In genomic region chr2:234422895-234423505, GRCh38 we compare ENCODE assay signal across 9 cellular contexts.
DNase-seq lines count a peak whose midpoint lies in the region; TF ChIP-seq lines count a peak whose summit lies in the region.
"Had no signal": no experiment of that assay in that cellular context is flagged by ENCODE, and none has a peak within 500 bp of the region (broad histone marks: within the 10 kb centered on the region; RNA-seq: fewer than 3 reads in every experiment).

No MANE protein-coding gene starts in this region.

- H3K4me1 ChIP-seq in Karpas-422 (ENCODE audit: low read length) (0 out of 2 replicates have a peak, but pooled peaks cover 2% of the 10 kb centered on the region), H9 (ENCODE audit: insufficient read depth, low read length) (no peaks in the 10 kb centered on the region), HAP-1 (peaks cover 13% of the 10 kb centered on the region)
- peaks cover 79% of the 10 kb centered on the region for H3K4me1 ChIP-seq in effector memory CD4-positive, alpha-beta T cell (ENCODE audit: control insufficient read depth, insufficient read depth, low read length, poor library complexity, severe bottlenecking)

- no peaks in the 10 kb centered on the region for H3K79me2 ChIP-seq in Karpas-422 (ENCODE audit: low read length)
- no peaks in the 10 kb centered on the region for H3K79me2 ChIP-seq in H9 (ENCODE audit: insufficient read depth, low read length)

- no peak overlapping the region for H4K8ac ChIP-seq in H9 (replicated peaks; ENCODE audit: insufficient read length, low read depth, low read length)

- H2BK120ac ChIP-seq in H9 (ENCODE audit: low read depth, low read length, poor library complexity, severe bottlenecking): no peak overlapping the region

- peaks cover 7% of the 10 kb centered on the region for H3K9me3 Mint-ChIP-seq in activated CD4-positive, alpha-beta memory T cell treated with anti-CD3 and anti-CD28 coated beads, Interleukin-2, amount 10 ng/mL, durations not matched to agents 7 days and 5 days
- H3K9me3 Mint-ChIP-seq in H9: peaks cover 4% of the 10 kb centered on the region in 2 experiments; a peak in 3 of 5 replicates
- H3K9me3 Mint-ChIP-seq in endothelial cell (ENCODE audit: unreplicated experiment): no peaks in the 10 kb centered on the region

- no peak overlapping the region for H3K27ac ChIP-seq in Karpas-422 (ENCODE audit: low read length)
- H3K27ac ChIP-seq in effector memory CD4-positive, alpha-beta T cell (ENCODE audit: insufficient read depth, low read length, poor library complexity, severe bottlenecking): peak overlapping the region; percentile 91
- H3K27ac ChIP-seq in H9 (ENCODE audit: insufficient read length, low read depth, low read length): no peak overlapping the region

- no peak overlapping the region for H3K18ac ChIP-seq in H9 (ENCODE audit: insufficient read length, low read depth, low read length)

- H3K56ac ChIP-seq in H9 (ENCODE audit: insufficient read length, low read depth, low read length): no peak overlapping the region

- H3K27ac Mint-ChIP-seq in activated CD4-positive, alpha-beta memory T cell treated with anti-CD3 and anti-CD28 coated beads, Interleukin-2, amount 10 ng/mL, durations not matched to agents 7 days and 5 days: peak overlapping the region; percentile 99
- H3K27ac Mint-ChIP-seq in H9 (no peak overlapping the region), endothelial cell (ENCODE audit: unreplicated experiment) (no peak overlapping the region)

- DNase-seq in Karpas-422: peak; percentile 21
- DNase-seq in activated CD4-positive, alpha-beta memory T cell treated with anti-CD3 and anti-CD28 coated beads, Interleukin-2, amount 10 ng/mL, durations not matched to agents 7 days and 5 days: peak; percentile 75
- peak; percentile 54 to 73 (median 61) for DNase-seq in effector memory CD4-positive, alpha-beta T cell
- peak; percentile 34 to 65 for DNase-seq in stimulated activated CD4-positive, alpha-beta T cell treated with anti-CD3 and anti-CD28 coated beads, Interleukin-4, amount 100 ng/mL, for 4 hours
- DNase-seq in iPS-NIHi11 (ENCODE audit: low spot score): no peak
- no peak for DNase-seq in H9
- DNase-seq in HAP-1 (ENCODE audit: low spot score in 2 of 2): no peak
- no peak for DNase-seq in endothelial cell (ENCODE audit: low spot score)
- DNase-seq: NCI-H2107 had no signal

- H3K36me3 Mint-ChIP-seq in activated CD4-positive, alpha-beta memory T cell treated with anti-CD3 and anti-CD28 coated beads, Interleukin-2, amount 10 ng/mL, durations not matched to agents 7 days and 5 days (ENCODE audit: low read depth): peaks cover 21% of the 10 kb centered on the region
- H3K36me3 Mint-ChIP-seq in H9 (ENCODE audit: insufficient read depth in 1 of 3, low read depth in 3 of 3): peaks cover 0 to 5% (median 0%) of the 10 kb centered on the region in 3 experiments; a peak in 3 of 7 replicates
- no peaks in the 10 kb centered on the region for H3K36me3 Mint-ChIP-seq in endothelial cell (ENCODE audit: low read depth, unreplicated experiment)

- H2AK5ac ChIP-seq in H9 (ENCODE audit: insufficient read length, low read length): no peak overlapping the region

- H3K27me3 Mint-ChIP-seq in activated CD4-positive, alpha-beta memory T cell treated with anti-CD3 and anti-CD28 coated beads, Interleukin-2, amount 10 ng/mL, durations not matched to agents 7 days and 5 days: peaks cover 1% of the 10 kb centered on the region
- H3K27me3 Mint-ChIP-seq in H9 (ENCODE audit: low read depth) (peaks cover 74% of the 10 kb centered on the region), endothelial cell (ENCODE audit: unreplicated experiment) (peaks cover 7% of the 10 kb centered on the region)

- no CpG with 5 or more reads among the region's 8 CpGs for WGBS in H9 (ENCODE audit: extremely low coverage, insufficient read length, low lambda C conversion rate)

- H3K4me1 Mint-ChIP-seq in activated CD4-positive, alpha-beta memory T cell treated with anti-CD3 and anti-CD28 coated beads, Interleukin-2, amount 10 ng/mL, durations not matched to agents 7 days and 5 days: peaks cover 78% of the 10 kb centered on the region
- H3K4me1 Mint-ChIP-seq in H9 (peaks cover 25 to 45% of the 10 kb centered on the region in 2 experiments), endothelial cell (ENCODE audit: unreplicated experiment) (peaks cover 19% of the 10 kb centered on the region)

- CTCF ChIA-PET in activated CD4-positive, alpha-beta memory T cell treated with anti-CD3 and anti-CD28 coated beads, Interleukin-2, amount 10 ng/mL, durations not matched to agents 7 days and 5 days (lab: Charles Lee): interaction anchor here (0.6 to 7.3 kb wide), 8 partner anchors 11 to 132 kb away, joined by 4 to 77 read pairs (median 6); no protein-coding TSS in a partner anchor

- POLR2A ChIA-PET in activated CD4-positive, alpha-beta memory T cell treated with anti-CD3 and anti-CD28 coated beads, Interleukin-2, amount 10 ng/mL, durations not matched to agents 7 days and 5 days (lab: Charles Lee): interaction anchor here (1.0 to 12.9 kb wide), 20 partner anchors 10 to 276 kb away, joined by 3 to 410 read pairs (median 6); partner anchors contain the start of gene ARL4C

- no peak overlapping the region for H2BK5ac ChIP-seq in H9 (ENCODE audit: insufficient read length, low read length)

- H2BK12ac ChIP-seq in H9 (ENCODE audit: insufficient read length, low read depth, low read length): no peak overlapping the region

- no peaks in the 10 kb centered on the region for H3K23me2 ChIP-seq in H9 (ENCODE audit: insufficient read length, low read depth, low read length, poor library complexity, severe bottlenecking)

- no peak overlapping the region for H3K9ac ChIP-seq in Karpas-422 (ENCODE audit: low read length)
- no peak overlapping the region for H3K9ac ChIP-seq in H9 (ENCODE audit: extremely low read depth, insufficient read length, low read length)

- H3K9me3 ChIP-seq in Karpas-422 (ENCODE audit: low read length) (no peaks in the 10 kb centered on the region), H9 (ENCODE audit: control insufficient read depth, low read depth, low read length) (no peaks in the 10 kb centered on the region), HAP-1 (no peaks in the 10 kb centered on the region)
- H3K9me3 ChIP-seq in effector memory CD4-positive, alpha-beta T cell (ENCODE audit: control insufficient read depth, low read length): no peaks in the 10 kb centered on the region

- no peak overlapping the region for H2BK20ac ChIP-seq in H9 (ENCODE audit: low read depth, low read length, poor library complexity, severe bottlenecking)

- H3K4me3 Mint-ChIP-seq in activated CD4-positive, alpha-beta memory T cell treated with anti-CD3 and anti-CD28 coated beads, Interleukin-2, amount 10 ng/mL, durations not matched to agents 7 days and 5 days: peak overlapping the region; percentile 19
- no peak overlapping the region for H3K4me3 Mint-ChIP-seq in H9
- H3K4me3 Mint-ChIP-seq in endothelial cell (ENCODE audit: unreplicated experiment): no peak overlapping the region

- H3K14ac ChIP-seq in H9 (ENCODE audit: insufficient read depth, low read length): no peak overlapping the region

- no peak overlapping the region for H3K4ac ChIP-seq in H9 (ENCODE audit: low read depth, low read length)

- H3K9me2 ChIP-seq in Karpas-422 (replicated peaks; ENCODE audit: insufficient read depth, low read length): no peaks in the 10 kb centered on the region

- no peak overlapping the region for H3K23ac ChIP-seq in H9 (ENCODE audit: insufficient read length, low read depth, low read length)

- TF ChIP-seq CTCF in H9 (conservative IDR thresholded peaks at IDR 0.05) (no peak), endothelial cell (IDR thresholded peaks at IDR 0.05; ENCODE audit: unreplicated experiment) (no peak)

- H3K79me1 ChIP-seq in H9 (ENCODE audit: insufficient read depth, low read depth, low read length, poor library complexity, severe bottlenecking): no peaks in the 10 kb centered on the region

- no peak overlapping the region for H2AFZ ChIP-seq in Karpas-422 (ENCODE audit: low read length)
- no peak overlapping the region for H2AFZ ChIP-seq in H9 (ENCODE audit: low read length)

- H3K27me3 ChIP-seq in Karpas-422 (ENCODE audit: low read length) (no peaks in the 10 kb centered on the region), H9 (ENCODE audit: insufficient read depth, low read length) (peaks cover 12% of the 10 kb centered on the region; the same call in 1 of the 2 replicates), HAP-1 (ENCODE audit: low read depth) (no peaks in the 10 kb centered on the region)
- H3K27me3 ChIP-seq in effector memory CD4-positive, alpha-beta T cell (replicated peaks; ENCODE audit: control insufficient read depth, insufficient read depth, low read length, poor library complexity, severe bottlenecking): no peaks in the 10 kb centered on the region

- H2BK15ac ChIP-seq in H9 (ENCODE audit: low read depth, low read length): no peak overlapping the region

- H4K20me1 ChIP-seq in Karpas-422 (ENCODE audit: insufficient read depth, low read depth, low read length) (no peaks in the 10 kb centered on the region), H9 (ENCODE audit: control insufficient read depth, insufficient read depth, insufficient read length) (no peaks in the 10 kb centered on the region)

- H4K91ac ChIP-seq in H9 (ENCODE audit: insufficient read length, low read depth, low read length): no peak overlapping the region

- H3K36me3 ChIP-seq in Karpas-422 (ENCODE audit: insufficient read depth, low read length) (no peaks in the 10 kb centered on the region), HAP-1 (replicated peaks) (no peaks in the 10 kb centered on the region)
- H3K36me3 ChIP-seq in effector memory CD4-positive, alpha-beta T cell (ENCODE audit: control insufficient read depth, insufficient read depth, low read length): no peaks in the 10 kb centered on the region

- in situ Hi-C loops in HAP-1 (cut with MboI; ENCODE audit: low sequenced_read_pairs): no loop called here

- no peak overlapping the region for H3T11ph ChIP-seq in H9 (ENCODE audit: low read length)

- H4K5ac ChIP-seq in H9 (ENCODE audit: insufficient read length, low read depth, low read length): no peak overlapping the region

- no peak overlapping the region for H3K4me2 ChIP-seq in Karpas-422 (ENCODE audit: low read depth, low read length, poor library complexity, severe bottlenecking)
- H3K4me2 ChIP-seq in H9 (ENCODE audit: insufficient read depth, insufficient read length, low read length): no peak overlapping the region

- H3K4me3 ChIP-seq in Karpas-422 (ENCODE audit: low read length) (no peak overlapping the region), HAP-1 (no peak overlapping the region)
- H3K4me3 ChIP-seq in effector memory CD4-positive, alpha-beta T cell (ENCODE audit: insufficient read depth, low read depth, low read length, poor library complexity, severe bottlenecking): no peak overlapping the region

Comparison
In these comparisons a context has a peak if more than half of its experiments do, and no peak if none do; other contexts are left out.
1. DNase-seq: peak in Karpas-422 (single experiment), activated CD4-positive, alpha-beta memory T cell treated with anti-CD3 and anti-CD28 coated beads, Interleukin-2, amount 10 ng/mL, durations not matched to agents 7 days and 5 days (single experiment), effector memory CD4-positive, alpha-beta T cell (3 of 3) and stimulated activated CD4-positive, alpha-beta T cell treated with anti-CD3 and anti-CD28 coated beads, Interleukin-4, amount 100 ng/mL, for 4 hours (2 of 2); none in iPS-NIHi11 (single experiment), H9 (single experiment), HAP-1 (0 of 2) and endothelial cell (single experiment).